In genomic region chr10:121205625-121206024, GRCh38 we compare ENCODE assay signal across 17 cellular contexts.
DNase-seq lines count a peak whose midpoint lies in the region; ATAC-seq, FAIRE-seq and TF ChIP-seq lines count a peak whose summit lies in the region.
"Had no signal": no experiment of that assay in that cellular context is flagged by ENCODE, and none has a peak within 500 bp of the region (broad histone marks: within the 10 kb centered on the region; RNA-seq: fewer than 3 reads in every experiment).

No MANE protein-coding gene starts in this region.

- 5 to 65% (median 36%) methylated on average over 2 of the region's 2 CpGs for WGBS in small intestine, 3 donors

- no peaks in the 10 kb centered on the region for H3K79me2 ChIP-seq in OCI-LY3 (ENCODE audit: low read length)

- ATAC-seq in GM18511 (IDR thresholded peaks at IDR 0.05; ENCODE audit: unreplicated experiment) = no peak
- ATAC-seq: GM12878 had no signal

- DNase-seq in NCI-H1105 treated with DMSO at 0.1 percent for 48 hours (lab: John Stamatoyannopoulos, UW) = peak; percentile 4
- DNase-seq in NCI-H1105 (lab: John Stamatoyannopoulos, UW) = no peak
- DNase-seq in left kidney (ENCODE audit: low read depth, low spot score) = peak; percentile 63
- peak; percentile 25 for DNase-seq in small intestine
- DNase-seq in stimulated activated CD4-positive, alpha-beta T cell treated with anti-CD3 and anti-CD28 coated beads, Interleukin-12 subunit alpha, Interleukin-12 subunit beta, amount 100 ng/mL, for 4 hours = no peak
- DNase-seq: 8988T; AML-193; CD8-positive, alpha-beta memory T cell; DMS79; GOT3; H9 had no signal

- no peak for TF ChIP-seq CTCF in OCI-LY3 (IDR thresholded peaks at IDR 0.05; ENCODE audit: low read depth, low read length)

- peak overlapping the region; percentile 33; the same call in 1 of the 2 replicates for H3K4me2 ChIP-seq in OCI-LY3 (ENCODE audit: low read length)
- H3K4me2 ChIP-seq: BLaER1 had no signal

- H3K4me1 ChIP-seq in OCI-LY3 (ENCODE audit: low read length) (peaks cover 12% of the 10 kb centered on the region), small intestine (ENCODE audit: control insufficient read depth in 2 of 2, insufficient read depth in 1 of 2, low read depth in 1 of 2, low read length in 1 of 2) (peaks cover 0 to 3% of the 10 kb centered on the region in 2 donors)
- H3K4me1 ChIP-seq: BLaER1, Caco-2 had no signal

- no peaks in the 10 kb centered on the region for H3K9me3 ChIP-seq in OCI-LY3 (ENCODE audit: insufficient read depth, low read length)
- no peaks in the 10 kb centered on the region for H3K9me3 ChIP-seq in small intestine (ENCODE audit: control insufficient read depth, low read depth)
- H3K9me3 ChIP-seq: BLaER1, Caco-2 had no signal

- H3K4me3 ChIP-seq in OCI-LY3 (ENCODE audit: low read length) = no peak overlapping the region
- H3K4me3 ChIP-seq in small intestine (ENCODE audit: low read depth in 1 of 2, low read length in 2 of 2) = no peak overlapping the region
- H3K4me3 ChIP-seq: BLaER1, GM12878 had no signal

- no peaks in the 10 kb centered on the region for H4K20me1 ChIP-seq in OCI-LY3 (ENCODE audit: insufficient read depth, low read length)
- H4K20me1 ChIP-seq: BLaER1 had no signal

- H3K9ac ChIP-seq in OCI-LY3 (ENCODE audit: low read length) = no peak overlapping the region
- H3K9ac ChIP-seq: BLaER1 had no signal

- H3K27ac ChIP-seq in OCI-LY3 (ENCODE audit: low read length) (no peak overlapping the region), small intestine (ENCODE audit: low read depth in 1 of 2, low read length in 1 of 2) (no peak overlapping the region)
- H3K27ac ChIP-seq: BLaER1 had no signal

- no peak overlapping the region for H2AFZ ChIP-seq in OCI-LY3 (ENCODE audit: low read depth, low read length)

- no peaks in the 10 kb centered on the region for H3K36me3 ChIP-seq in OCI-LY3 (replicated peaks; ENCODE audit: low read depth, low read length)
- no peaks in the 10 kb centered on the region for H3K36me3 ChIP-seq in small intestine (ENCODE audit: control insufficient read depth in 2 of 2, insufficient read depth in 2 of 2, low read length in 2 of 2)
- H3K36me3 ChIP-seq: BLaER1 had no signal

- peaks cover 12% of the 10 kb centered on the region; the same call in 1 of the 2 replicates for H3K27me3 ChIP-seq in OCI-LY3 (ENCODE audit: low read depth, low read length)
- H3K27me3 ChIP-seq in small intestine (ENCODE audit: control insufficient read depth in 2 of 2, insufficient read depth in 2 of 2, low read length in 2 of 2) = no peaks in the 10 kb centered on the region
- H3K27me3 ChIP-seq: BLaER1 had no signal

- no peak for FAIRE-seq in small intestine (lab: Jason Lieb, UNC)
- FAIRE-seq: GM12878, GM18507 had no signal

Comparison
In these comparisons a context has a peak if more than half of its experiments do, and no peak if none do; other contexts are left out.
1. DNase-seq: peak in NCI-H1105 treated with DMSO at 0.1 percent for 48 hours (single experiment), left kidney (single experiment) and small intestine (single experiment); none in NCI-H1105 (single experiment) and stimulated activated CD4-positive, alpha-beta T cell treated with anti-CD3 and anti-CD28 coated beads, Interleukin-12 subunit alpha, Interleukin-12 subunit beta, amount 100 ng/mL, for 4 hours (single experiment).